ENCODE assay signal across 8 cellular contexts in the genomic region with DNA sequence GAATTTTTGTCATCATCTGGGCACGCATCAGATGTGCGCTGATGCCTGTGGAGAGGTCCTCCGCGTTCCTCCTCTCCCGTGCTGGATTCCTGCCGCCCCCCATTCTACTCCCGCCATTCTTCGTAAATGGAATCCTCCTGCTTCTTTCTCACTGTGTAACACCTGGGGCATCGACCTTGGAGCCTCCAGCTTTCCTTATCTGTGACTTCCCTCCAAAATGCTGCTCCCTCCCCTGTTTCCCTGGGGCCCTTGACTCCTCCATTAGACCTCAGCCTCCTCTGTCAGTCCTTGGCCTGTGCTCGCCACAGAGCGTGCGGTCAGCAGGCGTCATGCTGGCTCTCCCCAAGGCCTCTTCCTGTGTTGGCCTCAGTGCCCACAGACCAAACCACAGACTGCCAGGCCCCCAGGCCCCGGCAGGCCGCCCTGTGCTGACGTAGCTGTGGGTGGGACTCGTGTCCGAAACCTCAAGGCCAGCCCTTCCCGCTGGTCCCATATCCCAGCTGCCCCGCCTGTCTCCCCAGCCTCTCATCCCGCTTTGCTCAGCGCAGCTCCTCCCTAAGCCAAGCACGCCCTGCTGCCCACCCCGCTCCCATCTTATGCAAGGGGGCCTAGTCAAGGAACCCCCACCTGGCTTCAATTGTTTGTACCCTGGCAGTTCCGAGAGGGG. TPM values are rescaled to one million over a fixed set of nuclear protein-coding genes. Genes with fewer than 3 reads are reported as not detected.
DNase-seq lines count a peak whose midpoint lies in the region; ATAC-seq and TF ChIP-seq lines count a peak whose summit lies in the region.

No MANE protein-coding gene starts in this region.

- no peak overlapping the region for H2BK5ac ChIP-seq in IMR-90 (ENCODE audit: low read depth, low read length, poor library complexity, severe bottlenecking)

- H2BK120ac ChIP-seq in IMR-90 (ENCODE audit: low read depth, low read length) = no peak overlapping the region

- H3K18ac ChIP-seq in IMR-90 (ENCODE audit: low read depth, low read length) = no peak overlapping the region

- H4K91ac ChIP-seq in IMR-90 (ENCODE audit: insufficient read depth, low read depth, low read length) = peak overlapping the region; percentile 6; the same call in 1 of the 2 replicates

- no peak overlapping the region for H2BK20ac ChIP-seq in IMR-90 (ENCODE audit: low read depth, low read length)

- TF ChIP-seq RAD21 in IMR-90 (IDR thresholded peaks at IDR 0.05; ENCODE audit: low read length) = no peak

- POLR2A ChIA-PET in IMR-90 (lab: Charles Lee; ENCODE audit: unreplicated experiment) = no interaction called here

- in situ Hi-C loops in IMR-90 (cut with MboI; ENCODE audit: low sequenced_read_pairs) = no loop called here
- in situ Hi-C loops in KBM-7 (cut with MboI; ENCODE audit: low pct_unique_long_range_greater_than_20kb, low sequenced_read_pairs) = no loop called here

- no peak for TF ChIP-seq POLR2A in IMR-90 (IDR thresholded peaks at IDR 0.05; ENCODE audit: low read depth, low read length)

- no peak overlapping the region for H4K5ac ChIP-seq in IMR-90 (ENCODE audit: low read depth, low read length)

- no peaks in the 10 kb centered on the region for H3K79me1 ChIP-seq in IMR-90 (ENCODE audit: low read depth in 1 of 2, low read length in 2 of 2)

- peak overlapping the region; percentile 64 for H2AFZ ChIP-seq in IMR-90 (replicated peaks; ENCODE audit: low read length, poor library complexity)

- no peak overlapping the region for H2AK5ac ChIP-seq in IMR-90 (ENCODE audit: low read depth, low read length)

- H3K56ac ChIP-seq in IMR-90 (ENCODE audit: extremely low read depth, insufficient read depth, low read length) = no peak overlapping the region

- no peak overlapping the region for H3K14ac ChIP-seq in IMR-90 (replicated peaks; ENCODE audit: low read depth, low read length)

- H3K4me2 ChIP-seq in IMR-90 (ENCODE audit: low read depth, low read length) = no peak overlapping the region

- H3K9me3 ChIP-seq in IMR-90 (ENCODE audit: control insufficient read depth, insufficient read depth, low read length) = no peaks in the 10 kb centered on the region
- H3K9me3 ChIP-seq in mononuclear cell (ENCODE audit: low read depth, low read length) = no peaks in the 10 kb centered on the region

- H3K4me3 ChIP-seq in IMR-90 (ENCODE audit: insufficient read depth, low read depth, low read length) (no peak overlapping the region), choroid plexus epithelial cell (ENCODE audit: low read depth, low read length) (peak overlapping the region; percentile 49), mononuclear cell (ENCODE audit: low read length) (peak overlapping the region; percentile 31)

- intact Hi-C loops in IMR-90 (cut with micrococcal nuclease) = no loop called here

- TF ChIP-seq CTCF in IMR-90 (conservative IDR thresholded peaks at IDR 0.05; ENCODE audit: low read depth, low read length) (no peak), choroid plexus epithelial cell (conservative IDR thresholded peaks at IDR 0.05; ENCODE audit: low read depth, low read length) (no peak)

- peak overlapping the region; percentile 29 to 77; a peak in 3 of 4 replicates for H4K8ac ChIP-seq in IMR-90 (ENCODE audit: low read depth in 2 of 2, low read length in 2 of 2)

- no peaks in the 10 kb centered on the region for H3K9me1 ChIP-seq in IMR-90 (ENCODE audit: insufficient read depth, low read length)

- dilution Hi-C loops in IMR-90 (cut with HindIII; ENCODE audit: low sequenced_read_pairs, unreplicated experiment) = no loop called here

- no peak overlapping the region for H3K4ac ChIP-seq in IMR-90 (ENCODE audit: low read depth, low read length)

- no peak overlapping the region for H2BK15ac ChIP-seq in IMR-90 (ENCODE audit: low read depth, low read length)

- H3K23ac ChIP-seq in IMR-90 (ENCODE audit: low read depth, low read length) = no peak overlapping the region

- ATAC-seq in GM19351 (IDR thresholded peaks at IDR 0.05; ENCODE audit: unreplicated experiment) = peak; percentile 59
- no peak for ATAC-seq in IMR-90 (ENCODE audit: low read depth)

- H3K27me3 ChIP-seq in IMR-90 (ENCODE audit: control insufficient read depth, insufficient read depth, low read length) (no peaks in the 10 kb centered on the region), mononuclear cell (ENCODE audit: insufficient read depth, low read length) (no peaks in the 10 kb centered on the region)

- no peak overlapping the region for H3K9ac ChIP-seq in IMR-90 (ENCODE audit: low read depth, low read length)

- no TSS peak for BruUV-seq in IMR-90 (replicated peaks; lab: Mats Ljungman, UMichigan)

- CTCF ChIA-PET in IMR-90 (lab: Yijun Ruan, JAX) = no interaction called here

- H2AK9ac ChIP-seq in IMR-90 (replicated peaks; ENCODE audit: low read depth, low read length, poor library complexity) = no peak overlapping the region

- DNase-seq in IMR-90 (no peak), choroid plexus epithelial cell (ENCODE audit: low read depth) (peak; percentile 89), COLO829 (ENCODE audit: low spot score) (no peak), cerebellar cortex (ENCODE audit: low spot score) (no peak), KBM-7 (no peak), NCI-H2196 (lab: John Stamatoyannopoulos, UW; ENCODE audit: unreplicated experiment) (no peak)

- H3K4me1 ChIP-seq in IMR-90 (ENCODE audit: control insufficient read depth, insufficient read depth, low read length) = no peaks in the 10 kb centered on the region
- peaks cover 23% of the 10 kb centered on the region for H3K4me1 ChIP-seq in mononuclear cell (ENCODE audit: insufficient read depth, low read length)

- WGBS in IMR-90 (ENCODE audit: extremely low coverage in 2 of 2, insufficient read length in 1 of 2), 2 experiments = 69% methylated on average over 13 of the region's 25 CpGs; no CpG with 5 or more reads in 1 of the 2 experiments

- H4K20me1 ChIP-seq in IMR-90 (ENCODE audit: insufficient read depth, low read length) = no peaks in the 10 kb centered on the region

- H3K27ac ChIP-seq in IMR-90 (ENCODE audit: insufficient read depth, low read length) = no peak overlapping the region

- no peaks in the 10 kb centered on the region for H3K36me3 ChIP-seq in IMR-90 (ENCODE audit: control insufficient read depth, insufficient read depth, low read length)

TF ChIP-seq in IMR-90, 13 proteins besides CTCF, POLR2A, EP300 and RAD21:
- TF ChIP-seq RCOR1 (IDR thresholded peaks at IDR 0.05; ENCODE audit: insufficient replicate concordance, low read length) (no peak), MAFK (IDR thresholded peaks at IDR 0.05; ENCODE audit: low read depth, low read length) (no peak), MAZ (IDR thresholded peaks at IDR 0.05; ENCODE audit: borderline replicate concordance, low read depth, low read length) (no peak), MXI1 (IDR thresholded peaks at IDR 0.05; ENCODE audit: borderline replicate concordance, low read depth, low read length) (no peak), FOS (IDR thresholded peaks at IDR 0.05; ENCODE audit: low read depth, low read length) (no peak), RFX5 (IDR thresholded peaks at IDR 0.05; ENCODE audit: low read depth, low read length) (no peak), NFE2L2 (IDR thresholded peaks at IDR 0.05; ENCODE audit: low read depth, low read length) (no peak), SMC3 (IDR thresholded peaks at IDR 0.05; ENCODE audit: low read depth, low read length) (no peak), CHD1 (IDR thresholded peaks at IDR 0.05; ENCODE audit: low read depth, low read length) (no peak), BHLHE40 (IDR thresholded peaks at IDR 0.05; ENCODE audit: low read depth, low read length) (no peak), CEBPB (IDR thresholded peaks at IDR 0.05; ENCODE audit: low read depth, low read length) (no peak)
- TF ChIP-seq, protein P1, sequence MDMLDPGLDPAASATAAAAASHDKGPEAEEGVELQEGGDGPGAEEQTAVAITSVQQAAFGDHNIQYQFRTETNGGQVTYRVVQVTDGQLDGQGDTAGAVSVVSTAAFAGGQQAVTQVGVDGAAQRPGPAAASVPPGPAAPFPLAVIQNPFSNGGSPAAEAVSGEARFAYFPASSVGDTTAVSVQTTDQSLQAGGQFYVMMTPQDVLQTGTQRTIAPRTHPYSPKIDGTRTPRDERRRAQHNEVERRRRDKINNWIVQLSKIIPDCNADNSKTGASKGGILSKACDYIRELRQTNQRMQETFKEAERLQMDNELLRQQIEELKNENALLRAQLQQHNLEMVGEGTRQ (IDR thresholded peaks at IDR 0.05; ENCODE audit: low read depth, low read length) = no peak
- TF ChIP-seq, protein P2, sequence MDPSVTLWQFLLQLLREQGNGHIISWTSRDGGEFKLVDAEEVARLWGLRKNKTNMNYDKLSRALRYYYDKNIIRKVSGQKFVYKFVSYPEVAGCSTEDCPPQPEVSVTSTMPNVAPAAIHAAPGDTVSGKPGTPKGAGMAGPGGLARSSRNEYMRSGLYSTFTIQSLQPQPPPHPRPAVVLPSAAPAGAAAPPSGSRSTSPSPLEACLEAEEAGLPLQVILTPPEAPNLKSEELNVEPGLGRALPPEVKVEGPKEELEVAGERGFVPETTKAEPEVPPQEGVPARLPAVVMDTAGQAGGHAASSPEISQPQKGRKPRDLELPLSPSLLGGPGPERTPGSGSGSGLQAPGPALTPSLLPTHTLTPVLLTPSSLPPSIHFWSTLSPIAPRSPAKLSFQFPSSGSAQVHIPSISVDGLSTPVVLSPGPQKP (IDR thresholded peaks at IDR 0.05; ENCODE audit: borderline replicate concordance, low read depth, low read length) = no peak

RNA-seq across cellular contexts. Expression of a gene that starts 17.7 kb away (rescaled TPM):
- 0.83 and 0.90 TPM in 2 replicates for total RNA-seq in IMR-90 (2012; rRNA removed)
- polyA plus RNA-seq in IMR-90 (2012; rRNA removed) = 0.09 and 0.29 TPM in 2 replicates
- 0.10 and 0.39 TPM in 2 replicates for polyA plus RNA-seq in IMR-90 (2012; cell fraction: cytosol; rRNA removed)
- polyA plus RNA-seq in IMR-90 (2012; cell fraction: nucleus; rRNA removed; ENCODE audit: low replicate concordance) = 0.07 TPM in 1 of 2 replicates, not detected in the other
- total RNA-seq in mononuclear cell = 0.31 TPM
